Comparison of ENCODE assay signal across 1 cellular context in the genomic region with DNA sequence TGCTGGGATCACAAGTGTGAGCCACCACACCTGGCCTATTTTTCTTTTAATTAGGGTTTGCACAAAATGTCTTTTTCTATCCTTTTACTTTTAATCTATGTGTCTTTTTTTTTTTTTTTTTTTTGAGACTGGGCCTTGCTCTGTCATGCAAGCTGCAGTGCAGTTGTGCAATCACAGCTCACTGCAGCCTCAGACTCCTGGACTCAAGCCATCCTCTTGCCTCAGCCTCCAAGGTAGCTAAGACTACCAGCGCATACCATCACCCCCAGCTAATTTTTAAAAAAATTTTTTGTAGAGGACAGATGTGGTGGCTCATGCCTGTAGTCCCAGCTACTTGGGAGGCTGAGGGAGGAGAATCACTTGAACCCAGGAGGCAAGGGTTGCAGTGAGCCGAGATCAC.
A peak's percentile ranks its signal among the peaks of the same experiment; 100 is the strongest.
TF ChIP-seq lines count a peak whose summit lies in the region.

No MANE protein-coding gene starts in this region.

TF ChIP-seq in IMR-90, 13 proteins besides CTCF, POLR2A, EP300 and RAD21 (continued from another document):
- no peak for TF ChIP-seq MXI1 (IDR thresholded peaks at IDR 0.05; ENCODE audit: borderline replicate concordance, low read depth, low read length)
- no peak for TF ChIP-seq SMC3 (IDR thresholded peaks at IDR 0.05; ENCODE audit: low read depth, low read length)
- TF ChIP-seq CEBPB (IDR thresholded peaks at IDR 0.05; ENCODE audit: low read depth, low read length): peak; percentile 88
TF ChIP-seq in IMR-90: peak in this region for 1.
